Comparison of ENCODE assay signal across 18 cellular contexts in genomic region chr22:33883961-33884808, GRCh38. TPM values are rescaled to one million over a fixed set of nuclear protein-coding genes. Genes with fewer than 3 reads are reported as not detected.
DNase-seq lines count a peak whose midpoint lies in the region; ATAC-seq, FAIRE-seq and TF ChIP-seq lines count a peak whose summit lies in the region.
"Had no signal": no experiment of that assay in that cellular context is flagged by ENCODE, and none has a peak within 500 bp of the region (broad histone marks: within the 10 kb centered on the region; RNA-seq: fewer than 3 reads in every experiment).

No MANE protein-coding gene starts in this region.

- no peak overlapping the region for H2AFZ ChIP-seq in GM12878 (ENCODE audit: control insufficient read depth, low read depth, low read length)

- peak; percentile 69 for DNase-seq in LHCN-M2 (ENCODE audit: low read depth)
- no peak for DNase-seq in GM12878 (ENCODE audit: low read depth, low spot score)
- DNase-seq in iris pigment epithelial cell (ENCODE audit: low read depth) = peak; percentile 6
- DNase-seq in thyroid gland = no peak
- no peak for DNase-seq in suprapubic skin (ENCODE audit: low spot score in 2 of 2)
- DNase-seq: activated CD4-positive, alpha-beta T cell treated with anti-CD3 and anti-CD28 coated beads for 4 hours; AML-193; DND-41; effector CD8-positive, alpha-beta T cell; esophagus squamous epithelium; KG1; NCI-H1092 treated with DMSO at 0.1 percent for 48 hours; NCI-H2107; NCI-H526; sigmoid colon had no signal

- RAD21 ChIA-PET in GM12878 (lab: Charles Lee; ENCODE audit: unreplicated experiment) = no interaction called here

- TF ChIP-seq CTCF in GM12878 (IDR thresholded peaks at IDR 0.05 in 2 of 3, conservative IDR thresholded peaks at IDR 0.05 in 1 of 3; ENCODE audit: control insufficient read depth in 2 of 3, extremely low read depth in 1 of 3, insufficient read depth in 1 of 3, low read depth in 3 of 3, low read length in 3 of 3) = no peak
- TF ChIP-seq CTCF in thyroid gland (IDR thresholded peaks at IDR 0.05) = no peak
- no peak for TF ChIP-seq CTCF in suprapubic skin (IDR thresholded peaks at IDR 0.05)

- no peak for TF ChIP-seq RAD21 in GM12878 (IDR thresholded peaks at IDR 0.05; ENCODE audit: insufficient read depth, low read depth, low read length)

- H3K27me3 ChIP-seq in GM12878 (replicated peaks in 1 of 2; ENCODE audit: control insufficient read depth in 2 of 2, insufficient read depth in 2 of 2, low read length in 1 of 2) = no peaks in the 10 kb centered on the region
- H3K27me3 ChIP-seq in skeletal muscle tissue (ENCODE audit: control insufficient read depth in 3 of 3, insufficient read depth in 3 of 3, low read length in 3 of 3) = no peaks in the 10 kb centered on the region
- H3K27me3 ChIP-seq in thyroid gland = no peaks in the 10 kb centered on the region
- no peaks in the 10 kb centered on the region for H3K27me3 ChIP-seq in suprapubic skin
- H3K27me3 ChIP-seq: esophagus squamous epithelium, neutrophil, sigmoid colon had no signal

- TF ChIP-seq POLR2A in GM12878 (IDR thresholded peaks at IDR 0.05; ENCODE audit: low read depth, low read length) = no peak
- TF ChIP-seq POLR2A in thyroid gland (IDR thresholded peaks at IDR 0.05) = no peak
- no peak for TF ChIP-seq POLR2A in suprapubic skin (IDR thresholded peaks at IDR 0.05)

- CTCF ChIA-PET in GM12878 (lab: Yijun Ruan, JAX) = no interaction called here

- no peak overlapping the region for H3K27ac ChIP-seq in GM12878 (ENCODE audit: control insufficient read depth, insufficient read depth)
- peak overlapping the region; percentile 71 for H3K27ac ChIP-seq in skeletal muscle tissue (ENCODE audit: low read depth, low read length)
- no peak overlapping the region for H3K27ac ChIP-seq in thyroid gland
- no peak overlapping the region for H3K27ac ChIP-seq in suprapubic skin
- H3K27ac ChIP-seq: esophagus squamous epithelium, neutrophil, sigmoid colon had no signal

- peaks cover 17% of the 10 kb centered on the region for H3K4me1 ChIP-seq in GM12878 (ENCODE audit: control insufficient read depth, insufficient read depth, low read length)
- peaks cover 23 to 31% (median 24%) of the 10 kb centered on the region in 3 donors for H3K4me1 ChIP-seq in skeletal muscle tissue (ENCODE audit: control insufficient read depth in 3 of 3, insufficient read depth in 3 of 3, low read length in 3 of 3)
- H3K4me1 ChIP-seq in thyroid gland = no peaks in the 10 kb centered on the region
- H3K4me1 ChIP-seq in suprapubic skin = no peaks in the 10 kb centered on the region

- H3K4me2 ChIP-seq in GM12878 (ENCODE audit: control insufficient read depth, insufficient read depth) = 0 out of 2 replicates have a peak overlapping the region, but pooled peaks have one; percentile 25

- intact Hi-C loops in GM12878 (cut with micrococcal nuclease; ENCODE audit: unreplicated experiment) = no loop called here
- intact Hi-C loops in thyroid gland (cut with DNase I) = no loop called here

- H3K79me2 ChIP-seq in GM12878 (ENCODE audit: control insufficient read depth, insufficient read depth, low read length) = peaks cover 17% of the 10 kb centered on the region

- 65% methylated on average over 17 of the region's 19 CpGs for WGBS in GM12878 (ENCODE audit: insufficient coverage, insufficient replicate concordance, low lambda C conversion rate, missing lambda C conversion rate)
- 88 to 91% methylated on average over 15 to 19 of the region's 19 CpGs for WGBS in thyroid gland, 2 donors
- 95% methylated on average over 10 of the region's 19 CpGs for WGBS in suprapubic skin

- no peak for TF ChIP-seq EP300 in GM12878 (IDR thresholded peaks at IDR 0.05; ENCODE audit: borderline replicate concordance in 1 of 2, control insufficient read depth in 1 of 2, low read depth in 2 of 2, low read length in 2 of 2)
- no peak for TF ChIP-seq EP300 in suprapubic skin (IDR thresholded peaks at IDR 0.05)

- in situ Hi-C loops in GM12878 (cut with MboI) = no loop called here

- BruUV-seq in GM12878 (replicated peaks; lab: Mats Ljungman, UMichigan) = no TSS peak

- SMC1A ChIA-PET in GM12878 (lab: Charles Lee; ENCODE audit: uncharacterized antibody, unreplicated experiment) = no interaction called here

- ATAC-seq in GM12878 = peak; percentile 53
- ATAC-seq in GM19467 (IDR thresholded peaks at IDR 0.05; ENCODE audit: unreplicated experiment) = no peak

- H3K36me3 ChIP-seq in GM12878 (ENCODE audit: control insufficient read depth in 2 of 2, insufficient read depth in 2 of 2, low read length in 1 of 2) (no peaks in the 10 kb centered on the region), skeletal muscle tissue (ENCODE audit: control insufficient read depth in 3 of 3, insufficient read depth in 3 of 3, low read length in 3 of 3) (no peaks in the 10 kb centered on the region), thyroid gland (no peaks in the 10 kb centered on the region), suprapubic skin (no peaks in the 10 kb centered on the region)
- H3K36me3 ChIP-seq: esophagus squamous epithelium, neutrophil, sigmoid colon had no signal

- H3K9me3 ChIP-seq in GM12878 (replicated peaks; ENCODE audit: control insufficient read depth, insufficient read depth, low read length) (no peaks in the 10 kb centered on the region; the same call in 2 of the 3 replicates), skeletal muscle tissue (ENCODE audit: control insufficient read depth in 3 of 3, low read length in 3 of 3) (no peaks in the 10 kb centered on the region), thyroid gland (no peaks in the 10 kb centered on the region), suprapubic skin (no peaks in the 10 kb centered on the region)
- H3K9me3 ChIP-seq: esophagus squamous epithelium, neutrophil, sigmoid colon had no signal

- no peak overlapping the region for H3K9ac ChIP-seq in GM12878 (ENCODE audit: control insufficient read depth, insufficient read depth, low read length)
- H3K9ac ChIP-seq in skeletal muscle tissue (ENCODE audit: low read depth in 1 of 3, low read length in 3 of 3) = peak overlapping the region; percentile 24 to 76 (median 60)

- POLR2A ChIA-PET in GM12878 (lab: Charles Lee) = no interaction called here

- H3K4me3 ChIP-seq in GM12878 (no peak overlapping the region), skeletal muscle tissue (ENCODE audit: low read length in 3 of 3) (peak overlapping the region in 2 of 3 donors; percentile 46 to 54), thyroid gland (replicated peaks in 1 of 3) (no peak overlapping the region), suprapubic skin (no peak overlapping the region)
- H3K4me3 ChIP-seq: esophagus squamous epithelium, sigmoid colon had no signal

- no peaks in the 10 kb centered on the region for H4K20me1 ChIP-seq in GM12878 (ENCODE audit: control insufficient read depth, insufficient read depth)

- FAIRE-seq in GM12878 (lab: Jason Lieb, UNC) = peak; percentile 81

TF ChIP-seq in GM12878, 131 proteins besides CTCF, POLR2A, EP300 and RAD21 (continues in another document):
- TF ChIP-seq TAF1 (IDR thresholded peaks at IDR 0.05; ENCODE audit: borderline replicate concordance, low read depth, low read length) (no peak), ZNF687 (IDR thresholded peaks at IDR 0.05) (no peak), SRF (IDR thresholded peaks at IDR 0.05; ENCODE audit: low read depth in 2 of 2, low read length in 2 of 2) (no peak), DPF2 (IDR thresholded peaks at IDR 0.05) (no peak)

RNA-seq across cellular contexts. Expression of gene LARGE1, which starts 36.1 kb away (rescaled TPM):
- total RNA-seq in LHCN-M2 (2014; rRNA removed) = 7.8 and 8.6 TPM in 2 replicates
- 4.3 TPM for polyA plus RNA-seq in LHCN-M2 (2012)
- 87.0 and 96.3 TPM in 2 replicates for total RNA-seq in GM12878 (2013; cell fraction: nucleolus; rRNA removed)
- total RNA-seq in GM12878 (2014; rRNA removed) = 24.2 and 24.9 TPM in 2 replicates
- total RNA-seq in GM12878 (2014; rRNA removed; fragmentation: Illumina TruSeq; extraction: Trizol) = 17.5 and 17.8 TPM in 2 replicates
- total RNA-seq in GM12878 (2021) = 41.4 and 45.1 TPM in 2 replicates
- 8.6 TPM for polyA plus RNA-seq in GM12878 (2011; ENCODE audit: low read depth)
- 12.0 and 21.8 TPM in 2 replicates for polyA plus RNA-seq in GM12878 (2011; rRNA removed)
- 22.6 and 30.4 TPM in 2 replicates for polyA plus RNA-seq in GM12878 (2011; cell fraction: cytosol; rRNA removed)
- 20.4 and 21.9 TPM in 2 replicates for polyA plus RNA-seq in GM12878 (2011; cell fraction: nucleus; rRNA removed)
- polyA plus RNA-seq in GM12878 (2012) = 9.0 and 11.4 TPM in 2 replicates
- polyA plus RNA-seq in GM12878 (2014; fragmentation: Illumina TruSeq; extraction: Trizol) = 16.9 and 17.2 TPM in 2 replicates
- polyA plus RNA-seq in GM12878 (2014; fragmentation: Nextera tagmentation; extraction: Ambion mirVana) = 1 to 10 TPM; 3.2 to 5.1 TPM
- polyA plus RNA-seq in GM12878 (2014; rRNA removed) = 16.9 and 18.8 TPM in 2 replicates
- polyA plus RNA-seq in GM12878 (2016; fragmentation: Nextera tagmentation; extraction: Ambion mirVana) = 1 to 10 TPM; 3.7 to 4.1 TPM
- 53.6 and 61.9 TPM in 2 replicates for polyA minus RNA-seq in GM12878 (2011; rRNA and poly(A)+ RNA removed)
- 14.0 and 16.6 TPM in 2 replicates for polyA minus RNA-seq in GM12878 (2011; cell fraction: cytosol; rRNA and poly(A)+ RNA removed)
- 44.9 and 63.1 TPM in 2 replicates for polyA minus RNA-seq in GM12878 (2011; cell fraction: nucleus; rRNA and poly(A)+ RNA removed)
- 12.5 TPM for total RNA-seq in skeletal muscle tissue
- total RNA-seq in thyroid gland = 10 to 100 TPM; 13.6 to 16.3 (median 15.1) TPM
- total RNA-seq in suprapubic skin = 10 to 100 TPM; 12.1 to 41.6 (median 21.1) TPM

Comparison
In these comparisons a context has a peak if more than half of its experiments do, and no peak if none do; other contexts are left out.
1. DNase-seq: peak in LHCN-M2 (single experiment) and iris pigment epithelial cell (single experiment); none in GM12878 (single experiment), thyroid gland (0 of 2) and suprapubic skin (0 of 2).
2. H3K4me3 ChIP-seq: peak in skeletal muscle tissue (2 of 3); none in GM12878 (single experiment), thyroid gland (0 of 3) and suprapubic skin (single experiment).